Comparison of ENCODE assay signal across 1 cellular context in the genomic region with DNA sequence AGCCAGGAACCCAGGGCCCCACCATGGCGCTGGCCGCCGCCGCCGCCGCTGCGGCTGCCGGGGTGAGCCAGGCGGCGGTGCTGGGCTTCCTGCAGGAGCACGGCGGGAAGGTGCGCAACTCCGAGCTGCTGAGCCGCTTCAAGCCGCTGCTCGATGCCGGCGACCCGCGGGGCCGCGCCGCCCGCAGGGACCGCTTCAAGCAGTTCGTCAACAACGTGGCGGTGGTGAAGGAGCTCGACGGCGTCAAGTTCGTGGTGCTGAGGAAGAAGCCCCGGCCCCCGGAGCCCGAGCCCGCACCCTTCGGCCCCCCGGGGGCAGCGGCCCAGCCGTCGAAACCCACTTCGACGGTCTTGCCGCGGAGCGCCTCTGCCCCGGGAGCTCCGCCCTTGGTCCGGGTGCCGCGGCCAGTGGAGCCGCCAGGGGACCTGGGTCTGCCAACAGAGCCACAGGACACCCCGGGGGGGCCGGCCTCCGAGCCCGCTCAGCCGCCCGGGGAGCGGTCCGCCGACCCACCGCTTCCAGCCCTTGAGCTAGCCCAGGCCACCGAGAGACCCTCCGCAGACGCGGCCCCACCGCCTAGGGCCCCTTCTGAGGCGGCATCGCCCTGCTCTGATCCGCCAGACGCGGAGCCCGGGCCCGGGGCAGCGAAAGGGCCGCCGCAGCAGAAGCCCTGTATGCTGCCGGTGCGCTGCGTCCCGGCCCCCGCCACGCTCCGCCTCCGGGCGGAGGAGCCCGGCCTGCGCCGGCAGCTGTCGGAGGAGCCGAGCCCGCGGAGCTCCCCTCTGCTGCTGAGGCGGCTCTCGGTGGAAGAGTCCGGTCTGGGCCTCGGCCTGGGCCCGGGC.
TF ChIP-seq lines count a peak whose summit lies in the region.

No MANE protein-coding gene starts in this region.

TF ChIP-seq in GM23338, 12 proteins besides CTCF, POLR2A, EP300 and RAD21:
- TF ChIP-seq EZH2phosphoT487 (IDR thresholded peaks at IDR 0.05; ENCODE audit: unreplicated experiment), result peak; percentile 48
- peak; percentile 66 for TF ChIP-seq EZH2 (IDR thresholded peaks at IDR 0.05; ENCODE audit: low read depth, unreplicated experiment)
- TF ChIP-seq, protein P1, sequence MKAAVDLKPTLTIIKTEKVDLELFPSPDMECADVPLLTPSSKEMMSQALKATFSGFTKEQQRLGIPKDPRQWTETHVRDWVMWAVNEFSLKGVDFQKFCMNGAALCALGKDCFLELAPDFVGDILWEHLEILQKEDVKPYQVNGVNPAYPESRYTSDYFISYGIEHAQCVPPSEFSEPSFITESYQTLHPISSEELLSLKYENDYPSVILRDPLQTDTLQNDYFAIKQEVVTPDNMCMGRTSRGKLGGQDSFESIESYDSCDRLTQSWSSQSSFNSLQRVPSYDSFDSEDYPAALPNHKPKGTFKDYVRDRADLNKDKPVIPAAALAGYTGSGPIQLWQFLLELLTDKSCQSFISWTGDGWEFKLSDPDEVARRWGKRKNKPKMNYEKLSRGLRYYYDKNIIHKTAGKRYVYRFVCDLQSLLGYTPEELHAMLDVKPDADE (IDR thresholded peaks at IDR 0.05), result no peak
